ENCODE assay signal across 1 cellular context in the genomic region with DNA sequence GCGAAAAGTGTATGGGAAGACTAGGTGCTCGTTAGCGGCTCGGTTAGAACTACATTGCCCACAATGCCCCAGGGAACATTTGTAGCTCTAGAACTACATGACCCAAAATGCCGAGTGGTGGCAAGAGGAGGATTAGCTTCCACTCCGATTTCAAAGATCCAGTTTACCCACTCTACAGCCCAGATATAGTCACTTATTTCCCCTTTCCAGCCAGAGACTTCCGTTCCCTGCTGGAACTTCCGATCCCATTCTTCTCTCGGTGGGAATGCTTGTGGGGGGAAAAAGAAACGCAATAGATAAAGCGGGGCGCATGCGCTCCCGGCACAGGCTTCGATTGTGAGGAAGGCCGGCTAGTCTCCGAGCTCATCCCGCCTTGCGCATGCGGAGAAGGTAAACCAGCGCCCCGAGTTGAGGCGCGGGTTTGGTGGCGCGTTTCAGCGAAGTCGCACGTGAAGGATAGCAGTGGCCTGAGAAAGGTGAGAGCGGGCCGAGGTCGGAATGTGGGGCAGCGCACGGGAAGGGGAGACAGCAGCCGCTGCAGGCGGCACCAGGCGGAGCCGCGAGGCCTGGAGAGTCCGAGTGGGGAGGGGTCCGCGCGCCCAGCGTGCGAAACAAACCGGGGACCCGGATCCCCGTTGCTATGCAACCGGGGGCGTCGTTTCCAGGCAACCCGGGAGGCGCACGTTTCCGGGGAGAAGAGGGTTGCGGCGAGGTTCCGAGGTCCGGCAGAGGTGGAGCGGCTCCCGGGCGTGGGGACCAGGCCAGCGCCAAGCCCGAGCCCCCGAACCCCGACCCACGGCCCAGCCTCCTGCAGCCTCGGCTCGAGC.
TF ChIP-seq lines count a peak whose summit lies in the region.

TSS of gene TMEM109 (plus strand) at position 366 of the 827 bp plus-strand sequence. CDS start 5,536 bp downstream, outside the sequence.

TF ChIP-seq in neural cell, 6 proteins besides CTCF, POLR2A, EP300 and RAD21 (continued from another document):
- TF ChIP-seq, protein P1, sequence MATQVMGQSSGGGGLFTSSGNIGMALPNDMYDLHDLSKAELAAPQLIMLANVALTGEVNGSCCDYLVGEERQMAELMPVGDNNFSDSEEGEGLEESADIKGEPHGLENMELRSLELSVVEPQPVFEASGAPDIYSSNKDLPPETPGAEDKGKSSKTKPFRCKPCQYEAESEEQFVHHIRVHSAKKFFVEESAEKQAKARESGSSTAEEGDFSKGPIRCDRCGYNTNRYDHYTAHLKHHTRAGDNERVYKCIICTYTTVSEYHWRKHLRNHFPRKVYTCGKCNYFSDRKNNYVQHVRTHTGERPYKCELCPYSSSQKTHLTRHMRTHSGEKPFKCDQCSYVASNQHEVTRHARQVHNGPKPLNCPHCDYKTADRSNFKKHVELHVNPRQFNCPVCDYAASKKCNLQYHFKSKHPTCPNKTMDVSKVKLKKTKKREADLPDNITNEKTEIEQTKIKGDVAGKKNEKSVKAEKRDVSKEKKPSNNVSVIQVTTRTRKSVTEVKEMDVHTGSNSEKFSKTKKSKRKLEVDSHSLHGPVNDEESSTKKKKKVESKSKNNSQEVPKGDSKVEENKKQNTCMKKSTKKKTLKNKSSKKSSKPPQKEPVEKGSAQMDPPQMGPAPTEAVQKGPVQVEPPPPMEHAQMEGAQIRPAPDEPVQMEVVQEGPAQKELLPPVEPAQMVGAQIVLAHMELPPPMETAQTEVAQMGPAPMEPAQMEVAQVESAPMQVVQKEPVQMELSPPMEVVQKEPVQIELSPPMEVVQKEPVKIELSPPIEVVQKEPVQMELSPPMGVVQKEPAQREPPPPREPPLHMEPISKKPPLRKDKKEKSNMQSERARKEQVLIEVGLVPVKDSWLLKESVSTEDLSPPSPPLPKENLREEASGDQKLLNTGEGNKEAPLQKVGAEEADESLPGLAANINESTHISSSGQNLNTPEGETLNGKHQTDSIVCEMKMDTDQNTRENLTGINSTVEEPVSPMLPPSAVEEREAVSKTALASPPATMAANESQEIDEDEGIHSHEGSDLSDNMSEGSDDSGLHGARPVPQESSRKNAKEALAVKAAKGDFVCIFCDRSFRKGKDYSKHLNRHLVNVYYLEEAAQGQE (IDR thresholded peaks at IDR 0.05; ENCODE audit: borderline replicate concordance): peak; percentile 81
- TF ChIP-seq TAF1 (IDR thresholded peaks at IDR 0.05; ENCODE audit: low read depth): peak; percentile 17
